In the genomic region with DNA sequence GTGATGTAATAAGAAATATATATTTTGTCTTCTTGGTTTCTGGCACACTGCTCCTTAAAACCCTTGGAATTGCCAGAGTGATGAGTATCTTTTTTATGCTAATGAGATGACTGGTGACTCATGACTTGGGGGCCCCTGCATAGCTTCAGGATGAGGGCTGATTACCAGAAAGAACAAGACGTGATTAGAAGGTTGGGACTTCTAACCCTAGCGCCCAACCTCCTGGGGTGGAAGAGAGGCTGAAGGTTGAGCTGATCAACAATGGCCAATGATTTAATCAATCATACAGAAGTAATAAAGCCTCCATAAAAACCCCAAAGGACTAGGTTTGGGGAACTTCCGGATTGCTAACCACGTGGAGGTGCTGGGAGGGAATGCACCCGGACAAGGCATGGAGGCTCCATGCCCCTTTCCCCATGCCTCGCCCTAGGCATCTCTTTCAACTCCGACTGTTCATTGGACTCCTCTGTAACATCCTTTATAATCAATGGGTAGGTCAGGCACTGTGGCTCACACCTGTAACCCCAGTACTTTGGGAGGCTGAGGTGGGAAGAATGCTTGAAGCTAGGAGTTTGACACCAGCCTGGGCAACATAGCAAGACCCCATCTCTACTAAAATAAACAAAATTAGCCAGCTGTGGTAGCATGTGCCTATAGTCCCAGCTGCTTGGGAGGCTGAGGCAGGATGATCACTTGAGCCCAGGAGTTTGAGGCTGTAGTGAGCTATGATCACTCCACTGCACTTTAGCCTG, we compare ENCODE assay signal across 12 cellular contexts.
DNase-seq lines count a peak whose midpoint lies in the region; TF ChIP-seq lines count a peak whose summit lies in the region.
"Had no signal": no experiment of that assay in that cellular context is flagged by ENCODE, and none has a peak within 500 bp of the region (broad histone marks: within the 10 kb centered on the region; RNA-seq: fewer than 3 reads in every experiment).

No MANE protein-coding gene starts in this region.

- TF ChIP-seq CTCF in H9 (conservative IDR thresholded peaks at IDR 0.05) (no peak), smooth muscle cell (IDR thresholded peaks at IDR 0.05; ENCODE audit: borderline replicate concordance, insufficient read depth, poor library complexity, severe bottlenecking) (no peak), suprapubic skin (IDR thresholded peaks at IDR 0.05) (no peak), dorsolateral prefrontal cortex (IDR thresholded peaks at IDR 0.05 in 54 of 56, conservative IDR thresholded peaks at IDR 0.05 in 2 of 56; ENCODE audit: low read depth in 1 of 56, partially characterized antibody in 56 of 56) (no peak)

- H2AK5ac ChIP-seq in H9 (ENCODE audit: insufficient read length, low read length), result no peak overlapping the region

- H3K4me1 ChIP-seq in H9 (ENCODE audit: insufficient read depth, low read length), result peaks cover 6% of the 10 kb centered on the region
- peaks cover 12% of the 10 kb centered on the region for H3K4me1 ChIP-seq in smooth muscle cell (ENCODE audit: low read depth)
- peaks cover 57% of the 10 kb centered on the region for H3K4me1 ChIP-seq in suprapubic skin

- H3K9me3 ChIP-seq in H9 (ENCODE audit: control insufficient read depth, low read depth, low read length), result no peaks in the 10 kb centered on the region
- no peaks in the 10 kb centered on the region for H3K9me3 ChIP-seq in smooth muscle cell (replicated peaks; ENCODE audit: low read depth)
- H3K9me3 ChIP-seq in suprapubic skin, result no peaks in the 10 kb centered on the region

- peak overlapping the region; percentile 50 for H2BK120ac ChIP-seq in H9 (ENCODE audit: low read depth, low read length, poor library complexity, severe bottlenecking)

- no peak for TF ChIP-seq EP300 in suprapubic skin (IDR thresholded peaks at IDR 0.05)

- H4K5ac ChIP-seq in H9 (ENCODE audit: insufficient read length, low read depth, low read length), result no peak overlapping the region

- H3K4me3 ChIP-seq in smooth muscle cell (no peak overlapping the region), suprapubic skin (no peak overlapping the region), dorsolateral prefrontal cortex (no peak overlapping the region)

- H3K4me1 Mint-ChIP-seq in H9, result peaks cover 40 to 42% of the 10 kb centered on the region in 2 experiments
- H3K4me1 Mint-ChIP-seq: activated CD4-positive, alpha-beta memory T cell treated with anti-CD3 and anti-CD28 coated beads, Interleukin-2, amount 10 ng/mL, durations not matched to agents 7 days and 5 days had no signal

- H3K23me2 ChIP-seq in H9 (ENCODE audit: insufficient read length, low read depth, low read length, poor library complexity, severe bottlenecking), result no peaks in the 10 kb centered on the region

- no peaks in the 10 kb centered on the region for H3K36me3 ChIP-seq in smooth muscle cell (ENCODE audit: low read depth)
- no peaks in the 10 kb centered on the region for H3K36me3 ChIP-seq in suprapubic skin

- no peak overlapping the region for H2BK15ac ChIP-seq in H9 (ENCODE audit: low read depth, low read length)

- no peak overlapping the region for H3K9ac ChIP-seq in H9 (ENCODE audit: extremely low read depth, insufficient read length, low read length)
- no peak overlapping the region for H3K9ac ChIP-seq in smooth muscle cell (ENCODE audit: low read depth)

- no peak overlapping the region for H3K14ac ChIP-seq in H9 (ENCODE audit: insufficient read depth, low read length)

- H3T11ph ChIP-seq in H9 (ENCODE audit: low read length), result no peak overlapping the region

- no peak overlapping the region for H3K4me3 Mint-ChIP-seq in H9
- H3K4me3 Mint-ChIP-seq: activated CD4-positive, alpha-beta memory T cell treated with anti-CD3 and anti-CD28 coated beads, Interleukin-2, amount 10 ng/mL, durations not matched to agents 7 days and 5 days; activated naive CD8-positive, alpha-beta T cell; stimulated activated naive CD8-positive, alpha-beta T cell treated with anti-CD3 and anti-CD28 coated beads, Interleukin-15, Interleukin-2, amounts not matched to agents 100 ng/mL and 50 ng/mL, for 24 hours had no signal

- H3K4ac ChIP-seq in H9 (ENCODE audit: low read depth, low read length), result no peak overlapping the region

- no peak overlapping the region for H3K27ac ChIP-seq in H9 (ENCODE audit: insufficient read length, low read depth, low read length)
- peak overlapping the region; percentile 5 for H3K27ac ChIP-seq in smooth muscle cell (ENCODE audit: low read depth)
- H3K27ac ChIP-seq in suprapubic skin, result no peak overlapping the region
- no peak overlapping the region for H3K27ac ChIP-seq in dorsolateral prefrontal cortex

- H2AFZ ChIP-seq in H9 (ENCODE audit: low read length), result no peak overlapping the region
- no peak overlapping the region for H2AFZ ChIP-seq in smooth muscle cell (ENCODE audit: low read depth)

- no peak overlapping the region for H2BK5ac ChIP-seq in H9 (ENCODE audit: insufficient read length, low read length)

- intact Hi-C loops in dorsolateral prefrontal cortex (cut with DNase I), result no loop called here

- H3K27me3 ChIP-seq in H9 (ENCODE audit: insufficient read depth, low read length) (no peaks in the 10 kb centered on the region), smooth muscle cell (ENCODE audit: low read depth) (no peaks in the 10 kb centered on the region), suprapubic skin (no peaks in the 10 kb centered on the region), dorsolateral prefrontal cortex (no peaks in the 10 kb centered on the region)

- H3K4me2 ChIP-seq in H9 (ENCODE audit: insufficient read depth, insufficient read length, low read length) (no peak overlapping the region), smooth muscle cell (peak overlapping the region; percentile 64)

- 0 out of 7 replicates have a peak, but pooled peaks cover 0 to 3% (median 0%) of the 10 kb centered on the region in 3 experiments for H3K36me3 Mint-ChIP-seq in H9 (ENCODE audit: insufficient read depth in 1 of 3, low read depth in 3 of 3)
- H3K36me3 Mint-ChIP-seq: activated naive CD8-positive, alpha-beta T cell had no signal

- WGBS in H9 (ENCODE audit: extremely low coverage, insufficient read length, low lambda C conversion rate), result no CpG with 5 or more reads among the region's 7 CpGs
- 61% methylated on average over 7 of the region's 7 CpGs for WGBS in smooth muscle cell (ENCODE audit: low lambda C conversion rate)
- WGBS in suprapubic skin, result 67% methylated on average over 7 of the region's 7 CpGs

- peaks cover 13% of the 10 kb centered on the region for H3K27me3 Mint-ChIP-seq in H9 (ENCODE audit: low read depth)
- H3K27me3 Mint-ChIP-seq: activated naive CD8-positive, alpha-beta T cell had no signal

- H3F3A ChIP-seq in smooth muscle cell (ENCODE audit: low read depth), result no peaks in the 10 kb centered on the region

- H3K79me1 ChIP-seq in H9 (ENCODE audit: insufficient read depth, low read depth, low read length, poor library complexity, severe bottlenecking), result no peaks in the 10 kb centered on the region

- peaks cover 0 to 3% of the 10 kb centered on the region in 2 experiments; a peak in 2 of 5 replicates for H3K9me3 Mint-ChIP-seq in H9
- H3K9me3 Mint-ChIP-seq: activated CD4-positive, alpha-beta memory T cell treated with anti-CD3 and anti-CD28 coated beads, Interleukin-2, amount 10 ng/mL, durations not matched to agents 7 days and 5 days; stimulated activated naive CD8-positive, alpha-beta T cell treated with anti-CD3 and anti-CD28 coated beads, Interleukin-15, Interleukin-2, amounts not matched to agents 100 ng/mL and 50 ng/mL, for 24 hours had no signal

- no peak for TF ChIP-seq POLR2A in suprapubic skin (IDR thresholded peaks at IDR 0.05)

- no peak overlapping the region for H3K27ac Mint-ChIP-seq in H9
- H3K27ac Mint-ChIP-seq: activated CD4-positive, alpha-beta memory T cell treated with anti-CD3 and anti-CD28 coated beads, Interleukin-2, amount 10 ng/mL, durations not matched to agents 7 days and 5 days; activated naive CD8-positive, alpha-beta T cell; stimulated activated naive CD8-positive, alpha-beta T cell treated with anti-CD3 and anti-CD28 coated beads, Interleukin-15, Interleukin-2, amounts not matched to agents 100 ng/mL and 50 ng/mL, for 24 hours had no signal

- H3K18ac ChIP-seq in H9 (ENCODE audit: insufficient read length, low read depth, low read length), result no peak overlapping the region

- H3K23ac ChIP-seq in H9 (ENCODE audit: insufficient read length, low read depth, low read length), result no peak overlapping the region

- no peak overlapping the region for H2BK12ac ChIP-seq in H9 (ENCODE audit: insufficient read length, low read depth, low read length)

- H4K20me1 ChIP-seq in H9 (ENCODE audit: control insufficient read depth, insufficient read depth, insufficient read length) (no peaks in the 10 kb centered on the region), smooth muscle cell (ENCODE audit: low read depth) (no peaks in the 10 kb centered on the region)

- no peak overlapping the region for H3K56ac ChIP-seq in H9 (ENCODE audit: insufficient read length, low read depth, low read length)

- H3K79me2 ChIP-seq in H9 (ENCODE audit: insufficient read depth, low read length) (no peaks in the 10 kb centered on the region), smooth muscle cell (ENCODE audit: low read depth) (no peaks in the 10 kb centered on the region)

- DNase-seq in H9 (no peak), T1000 (lab: John Stamatoyannopoulos, UW) (peak; percentile 40), fibroblast of peridontal ligament (ENCODE audit: extremely low read depth) (peak; percentile 68), smooth muscle cell (lab: John Stamatoyannopoulos, UW; ENCODE audit: unreplicated experiment) (no peak), epidermal melanocyte (ENCODE audit: insufficient read length, low spot score) (no peak), suprapubic skin (ENCODE audit: low spot score in 2 of 2) (no peak), dorsolateral prefrontal cortex (no peak)
- DNase-seq: activated CD4-positive, alpha-beta memory T cell treated with anti-CD3 and anti-CD28 coated beads, Interleukin-2, amount 10 ng/mL, durations not matched to agents 7 days and 5 days; DND-41; kidney had no signal

- H4K8ac ChIP-seq in H9 (replicated peaks; ENCODE audit: insufficient read length, low read depth, low read length), result no peak overlapping the region

- H2BK20ac ChIP-seq in H9 (ENCODE audit: low read depth, low read length, poor library complexity, severe bottlenecking), result no peak overlapping the region

- H4K91ac ChIP-seq in H9 (ENCODE audit: insufficient read length, low read depth, low read length), result no peak overlapping the region

Comparison
In these comparisons a context has a peak if more than half of its experiments do, and no peak if none do; other contexts are left out.
1. DNase-seq: peak in T1000 (single experiment) and fibroblast of peridontal ligament (single experiment); none in H9 (single experiment), smooth muscle cell (single experiment), epidermal melanocyte (single experiment), suprapubic skin (0 of 2) and dorsolateral prefrontal cortex (0 of 10).